In the genomic region with DNA sequence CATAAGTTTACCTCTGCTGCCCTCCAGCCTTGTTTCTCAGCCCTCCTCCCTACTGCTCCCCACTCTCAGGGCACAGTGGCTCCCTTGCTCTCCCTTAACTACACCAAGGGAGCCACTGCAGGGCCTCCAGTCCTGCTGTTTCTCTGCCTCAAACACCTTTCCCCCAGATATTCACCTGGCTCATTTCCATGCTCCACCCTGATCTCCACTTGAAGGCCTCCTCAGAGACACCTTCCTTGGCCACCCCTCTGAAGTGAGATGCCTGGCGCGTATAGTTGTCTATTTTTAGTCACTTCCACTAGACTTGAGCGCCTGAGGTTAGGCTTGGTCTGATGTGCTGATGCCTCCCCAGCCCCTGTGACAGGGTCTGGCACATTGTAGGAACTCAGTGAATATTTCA, we compare ENCODE assay signal across 20 cellular contexts. TPM values are rescaled to one million over a fixed set of nuclear protein-coding genes. Genes with fewer than 3 reads are reported as not detected.
"Had no signal": no experiment of that assay in that cellular context is flagged by ENCODE, and none has a peak within 500 bp of the region (broad histone marks: within the 10 kb centered on the region; RNA-seq: fewer than 3 reads in every experiment).

No MANE protein-coding gene starts in this region.

- DNase-seq: dorsolateral prefrontal cortex; effector CD4-positive, alpha-beta T cell; head of caudate nucleus; hippocampal formation; islet precursor cell; kidney glomerular epithelial cell; mesenchymal stem cell; mucosa of descending colon; naive B cell; sigmoid colon; stimulated activated CD4-positive, alpha-beta T cell treated with anti-CD3 and anti-CD28 coated beads, Interleukin-4, amount 100 ng/mL, for 4 hours; stimulated activated naive CD8-positive, alpha-beta T cell treated with anti-CD3 and anti-CD28 coated beads, Interleukin-15, Interleukin-2, amounts not matched to agents 100 U/mL and 50 U/mL, for 24 hours; substantia nigra; testis; tibial artery had no signal

- H3K36me3 ChIP-seq: neutrophil had no signal

- H3K4me3 ChIP-seq: dorsolateral prefrontal cortex, mucosa of descending colon, sigmoid colon, testis, tibial artery had no signal

- H3K27me3 ChIP-seq: dorsolateral prefrontal cortex, neutrophil, sigmoid colon, testis, tibial artery had no signal

- H3K9me3 ChIP-seq: mucosa of descending colon, neutrophil, sigmoid colon, testis, tibial artery had no signal

- H3K27ac ChIP-seq: neutrophil, parathyroid adenoma, sigmoid colon, testis, tibial artery had no signal

- H3K4me1 ChIP-seq: parathyroid adenoma, sigmoid colon, testis, tibial artery had no signal

- ATAC-seq: mucosa of descending colon; natural killer cell treated with Interleukin-12 subunit alpha and Interleukin-12 subunit beta and Interleukin-15 and Interleukin-18, amount 100 ng/mL, for 72 hours; stimulated activated memory B cell treated with anti-CD40 and anti-IgM and Interleukin-4, amounts not matched to agents 10 μg/mL and 1 μg/mL and 100 μg/mL, for 72 hours; stimulated activated naive CD8-positive, alpha-beta T cell treated with anti-CD3 and anti-CD28 coated beads, Interleukin-15, Interleukin-2, amounts not matched to agents 100 U/mL and 50 U/mL, for 24 hours had no signal

- H2AFZ ChIP-seq: parathyroid adenoma had no signal

- H3K79me2 ChIP-seq: parathyroid adenoma had no signal

RNA-seq across cellular contexts. Expression of a gene that starts 34.9 kb away (rescaled TPM):
- total RNA-seq: frontal cortex; natural killer cell treated with Interleukin-12 subunit alpha and Interleukin-12 subunit beta and Interleukin-15 and Interleukin-18, amount 100 ng/mL, for 72 hours had no signal
